In genomic region chr6:105263685-105264298, GRCh38 we compare ENCODE assay signal across 15 cellular contexts.
DNase-seq lines count a peak whose midpoint lies in the region; ATAC-seq and TF ChIP-seq lines count a peak whose summit lies in the region.
"Had no signal": no experiment of that assay in that cellular context is flagged by ENCODE, and none has a peak within 500 bp of the region (broad histone marks: within the 10 kb centered on the region; RNA-seq: fewer than 3 reads in every experiment).

No MANE protein-coding gene starts in this region.

- DNase-seq in glomerular visceral epithelial cell (ENCODE audit: extremely low spot score) (peak; percentile 8), anterior cingulate cortex (lab: John Stamatoyannopoulos, UW) (no peak), NCI-H1930 (lab: John Stamatoyannopoulos, UW) (no peak), SHP77 treated with DMSO at 0.1 percent for 48 hours (lab: John Stamatoyannopoulos, UW) (no peak), NCI-H187 (lab: John Stamatoyannopoulos, UW) (no peak)
- DNase-seq: activated CD4-positive, alpha-beta T cell treated with anti-CD3 and anti-CD28 coated beads, Interleukin-2, amount 50 U/mL, for 4 hours; hypothalamus; kidney glomerular epithelial cell; NCI-H2081; NCI-H526 treated with DMSO at 0.1 percent for 48 hours had no signal

- ATAC-seq in GM18511 (IDR thresholded peaks at IDR 0.05; ENCODE audit: unreplicated experiment) (peak; percentile 81), HG03378 (IDR thresholded peaks at IDR 0.05; ENCODE audit: unreplicated experiment) (peak; percentile 76)
- ATAC-seq: Panc1 had no signal

- peak overlapping the region; percentile 59 for H3K27ac ChIP-seq in C4-2B
- H3K27ac ChIP-seq: right atrium auricular region had no signal

- TF ChIP-seq CTCF in C4-2B (conservative IDR thresholded peaks at IDR 0.05), result no peak
